Comparison of ENCODE assay signal across 33 cellular contexts in genomic region chr1:108734176-108734865, GRCh38. TPM values are rescaled to one million over a fixed set of nuclear protein-coding genes. Genes with fewer than 3 reads are reported as not detected.
"Had no signal": no experiment of that assay in that cellular context is flagged by ENCODE, and none has a peak within 500 bp of the region (broad histone marks: within the 10 kb centered on the region; RNA-seq: fewer than 3 reads in every experiment).

No MANE protein-coding gene starts in this region.

- H3K27me3 ChIP-seq: neural progenitor cell, ovary, right lobe of liver, sigmoid colon, stomach, thyroid gland, tibial nerve, upper lobe of left lung, uterus had no signal

- H3K79me2 ChIP-seq: parathyroid adenoma had no signal

- H3K4me2 ChIP-seq: neural progenitor cell had no signal

- H3K9me3 Mint-ChIP-seq: naive thymus-derived CD4-positive, alpha-beta T cell; natural killer cell; nephron; neural progenitor cell; stimulated activated effector memory CD8-positive, alpha-beta T cell treated with anti-CD3 and anti-CD28 coated beads, Interleukin-12 subunit alpha, Interleukin-12 subunit beta, amount 100 ng/mL, for 72 hours; stimulated activated naive B cell treated with anti-CD40 and anti-IgM and Interleukin-4, amounts not matched to agents 10 μg/mL and 1 μg/mL and 100 μg/mL, for 72 hours; stimulated activated naive CD8-positive, alpha-beta T cell treated with anti-CD3 and anti-CD28 coated beads, Interleukin-15, Interleukin-2, amounts not matched to agents 100 ng/mL and 50 ng/mL, for 24 hours had no signal

- H3K4me3 ChIP-seq: neural progenitor cell, ovary, psoas muscle, right lobe of liver, sigmoid colon, stomach, thoracic aorta, thyroid gland, tibial nerve, upper lobe of left lung, uterus had no signal

- H3K27ac ChIP-seq: neural progenitor cell, ovary, parathyroid adenoma, psoas muscle, right lobe of liver, sigmoid colon, stomach, thoracic aorta, thyroid gland, tibial nerve, upper lobe of left lung, uterus had no signal

- H3K36me3 ChIP-seq: neural progenitor cell, ovary, right lobe of liver, sigmoid colon, stomach, thoracic aorta, thyroid gland, tibial nerve, upper lobe of left lung, uterus had no signal

- H3K4me1 ChIP-seq: neural progenitor cell, parathyroid adenoma, psoas muscle, right lobe of liver, sigmoid colon, stomach, thyroid gland, tibial nerve, upper lobe of left lung, uterus had no signal

- H3K36me3 Mint-ChIP-seq: naive thymus-derived CD4-positive, alpha-beta T cell; natural killer cell; neural progenitor cell; stimulated activated effector memory CD8-positive, alpha-beta T cell treated with anti-CD3 and anti-CD28 coated beads, Interleukin-12 subunit alpha, Interleukin-12 subunit beta, amount 100 ng/mL, for 72 hours; stimulated activated naive B cell treated with anti-CD40 and anti-IgM and Interleukin-4, amounts not matched to agents 10 μg/mL and 1 μg/mL and 100 μg/mL, for 72 hours had no signal

- ATAC-seq: naive thymus-derived CD4-positive, alpha-beta T cell; natural killer cell; psoas muscle; right cardiac atrium; right lobe of liver; stimulated activated effector memory CD8-positive, alpha-beta T cell treated with anti-CD3 and anti-CD28 coated beads, Interleukin-12 subunit alpha, Interleukin-12 subunit beta, amount 100 ng/mL, for 72 hours; stimulated activated naive B cell treated with anti-CD40 and anti-IgM and Interleukin-4, amounts not matched to agents 10 μg/mL and 1 μg/mL and 100 μg/mL, for 72 hours had no signal

- H3K4me1 Mint-ChIP-seq: natural killer cell; neural progenitor cell; stimulated activated effector memory CD8-positive, alpha-beta T cell treated with anti-CD3 and anti-CD28 coated beads, Interleukin-12 subunit alpha, Interleukin-12 subunit beta, amount 100 ng/mL, for 72 hours; stimulated activated naive B cell treated with anti-CD40 and anti-IgM and Interleukin-4, amounts not matched to agents 10 μg/mL and 1 μg/mL and 100 μg/mL, for 72 hours had no signal

- H2AFZ ChIP-seq: neural progenitor cell, parathyroid adenoma had no signal

- H3K9me3 ChIP-seq: ovary, psoas muscle, right lobe of liver, sigmoid colon, stomach, thoracic aorta, thyroid gland, tibial nerve, upper lobe of left lung, uterus had no signal

- H3K4me3 Mint-ChIP-seq: naive thymus-derived CD4-positive, alpha-beta T cell; natural killer cell; nephron; neural progenitor cell; stimulated activated effector memory CD8-positive, alpha-beta T cell treated with anti-CD3 and anti-CD28 coated beads, Interleukin-12 subunit alpha, Interleukin-12 subunit beta, amount 100 ng/mL, for 72 hours; stimulated activated naive B cell treated with anti-CD40 and anti-IgM and Interleukin-4, amounts not matched to agents 10 μg/mL and 1 μg/mL and 100 μg/mL, for 72 hours; stimulated activated naive CD8-positive, alpha-beta T cell treated with anti-CD3 and anti-CD28 coated beads, Interleukin-15, Interleukin-2, amounts not matched to agents 100 ng/mL and 50 ng/mL, for 24 hours had no signal

- DNase-seq: naive thymus-derived CD4-positive, alpha-beta T cell; natural killer cell; occipital lobe; ovary; psoas muscle; right cardiac atrium; right lobe of liver; sigmoid colon; small intestine; stimulated activated CD4-positive, alpha-beta T cell treated with anti-CD3 and anti-CD28 coated beads, Interleukin-15, amount 100 ng/mL, for 24 hours; stimulated activated CD4-positive, alpha-beta T cell treated with anti-CD3 and anti-CD28 coated beads, Interleukin-2, amount 100 ng/mL, for 24 hours; stimulated activated CD4-positive, alpha-beta T cell treated with anti-CD3 and anti-CD28 coated beads, Interleukin-2, amount 100 ng/mL, for 48 hours; stimulated activated CD4-positive, alpha-beta T cell treated with anti-CD3 and anti-CD28 coated beads, Interleukin-4, amount 100 ng/mL, for 24 hours; stimulated activated naive B cell treated with anti-CD40 and anti-IgM and Interleukin-4, amounts not matched to agents 10 μg/mL and 1 μg/mL and 100 μg/mL, for 72 hours; stimulated activated naive CD4-positive, alpha-beta T cell treated with Interleukin-2 at 50 U/mL for 16 hours; stomach; thyroid gland; trophoblast cell; upper lobe of left lung; uterus had no signal

- H3K27ac Mint-ChIP-seq: naive thymus-derived CD4-positive, alpha-beta T cell; natural killer cell; nephron; neural progenitor cell; progenitor cell of endocrine pancreas; stimulated activated effector memory CD8-positive, alpha-beta T cell treated with anti-CD3 and anti-CD28 coated beads, Interleukin-12 subunit alpha, Interleukin-12 subunit beta, amount 100 ng/mL, for 72 hours; stimulated activated naive B cell treated with anti-CD40 and anti-IgM and Interleukin-4, amounts not matched to agents 10 μg/mL and 1 μg/mL and 100 μg/mL, for 72 hours; stimulated activated naive CD8-positive, alpha-beta T cell treated with anti-CD3 and anti-CD28 coated beads, Interleukin-15, Interleukin-2, amounts not matched to agents 100 ng/mL and 50 ng/mL, for 24 hours had no signal

RNA-seq across cellular contexts. Expression of gene FNDC7, which starts 21.6 kb away (rescaled TPM):
- total RNA-seq: occipital lobe, progenitor cell of endocrine pancreas, renal cortical epithelial cell, right lobe of liver, sigmoid colon, skeletal muscle tissue, stomach, subcutaneous adipose tissue, thoracic aorta, thyroid gland, tibial nerve, urinary bladder, uterus had no signal
- polyA plus RNA-seq: naive thymus-derived CD4-positive, alpha-beta T cell; neural cell; ovary; right cardiac atrium; sigmoid colon; small intestine; stomach; urinary bladder had no signal
